ENCODE assay signal across 1 cellular context in genomic region chr6:72863106-72863505, GRCh38.
TF ChIP-seq lines count a peak whose summit lies in the region.

No MANE protein-coding gene starts in this region.

TF ChIP-seq in HEK293, 187 proteins besides CTCF, POLR2A, EP300 and RAD21 (continued from another document):
- TF ChIP-seq ZNF518A (tag by site-specific recombination; conservative IDR thresholded peaks at IDR 0.05; ENCODE audit: low read depth) (no peak), HOXA7 (CRISPR knock-in tag; IDR thresholded peaks at IDR 0.05; ENCODE audit: borderline replicate concordance) (no peak), KLF9 (tag by site-specific recombination; IDR thresholded peaks at IDR 0.05; ENCODE audit: low read depth) (no peak), ZNF510 (tag by site-specific recombination; IDR thresholded peaks at IDR 0.05; ENCODE audit: insufficient replicate concordance) (no peak)
